2 cellular contexts compared by ENCODE assay signal in the genomic region with DNA sequence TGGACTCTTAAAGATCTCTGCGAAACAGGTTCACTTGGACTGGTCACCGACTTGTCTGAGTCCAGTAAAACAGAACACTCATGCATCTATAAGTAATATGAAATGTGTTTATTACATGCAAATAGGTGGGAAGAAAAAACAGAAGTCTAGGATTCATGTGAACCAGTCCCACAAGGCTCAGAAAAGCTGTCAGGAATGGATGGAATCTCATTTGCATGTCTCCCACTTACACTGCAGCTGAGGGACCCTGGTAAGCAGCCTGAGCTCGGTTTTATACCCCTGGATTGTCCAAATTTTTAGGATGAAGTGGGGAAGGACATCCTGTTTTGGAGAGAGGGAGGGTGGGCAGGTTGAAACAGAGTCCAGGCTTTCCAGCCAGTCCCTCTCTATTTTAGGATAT.
TF ChIP-seq lines count a peak whose summit lies in the region.

No MANE protein-coding gene starts in this region.

TF ChIP-seq in GM23338, 12 proteins besides CTCF, POLR2A, EP300 and RAD21 (continues in another document):
- TF ChIP-seq REST (IDR thresholded peaks at IDR 0.05; ENCODE audit: unreplicated experiment) (no peak), STAT1 (IDR thresholded peaks at IDR 0.05; ENCODE audit: unreplicated experiment) (no peak), CREB1 (CRISPR knock-in tag; IDR thresholded peaks at IDR 0.05; ENCODE audit: low read depth) (no peak), ZNF114 (CRISPR knock-in tag; IDR thresholded peaks at IDR 0.05) (no peak), JUNB (IDR thresholded peaks at IDR 0.05; ENCODE audit: unreplicated experiment) (no peak), EZH2phosphoT487 (IDR thresholded peaks at IDR 0.05; ENCODE audit: unreplicated experiment) (no peak), NANOG (IDR thresholded peaks at IDR 0.05; ENCODE audit: borderline replicate concordance) (no peak), ETS1 (IDR thresholded peaks at IDR 0.05) (no peak), ZNF331 (CRISPR knock-in tag; IDR thresholded peaks at IDR 0.05; ENCODE audit: low read depth) (no peak), POLR2AphosphoS5 (IDR thresholded peaks at IDR 0.05; ENCODE audit: low read depth) (no peak), EZH2 (IDR thresholded peaks at IDR 0.05; ENCODE audit: low read depth, unreplicated experiment) (no peak)

TF ChIP-seq in H1, 55 proteins besides CTCF, POLR2A, EP300 and RAD21:
- no peak for TF ChIP-seq SIX5 (IDR thresholded peaks at IDR 0.05; ENCODE audit: low read depth, low read length)
- TF ChIP-seq YY1 (IDR thresholded peaks at IDR 0.05; ENCODE audit: low read depth, low read length) = no peak
- no peak for TF ChIP-seq TEAD4 (IDR thresholded peaks at IDR 0.05; ENCODE audit: low read depth, low read length)
- TF ChIP-seq, protein P1, sequence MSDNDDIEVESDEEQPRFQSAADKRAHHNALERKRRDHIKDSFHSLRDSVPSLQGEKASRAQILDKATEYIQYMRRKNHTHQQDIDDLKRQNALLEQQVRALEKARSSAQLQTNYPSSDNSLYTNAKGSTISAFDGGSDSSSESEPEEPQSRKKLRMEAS (IDR thresholded peaks at IDR 0.05) = no peak
- TF ChIP-seq SP2 (IDR thresholded peaks at IDR 0.05; ENCODE audit: low read length) = no peak
- no peak for TF ChIP-seq RXRA (IDR thresholded peaks at IDR 0.05; ENCODE audit: insufficient read depth, low read depth, low read length)
- TF ChIP-seq SP1 (IDR thresholded peaks at IDR 0.05; ENCODE audit: low read depth, low read length) = no peak
- TF ChIP-seq SIN3A (conservative IDR thresholded peaks at IDR 0.05 in 1 of 2, IDR thresholded peaks at IDR 0.05 in 1 of 2; ENCODE audit: low read depth in 1 of 2, low read length in 2 of 2) = no peak
- TF ChIP-seq SRF (IDR thresholded peaks at IDR 0.05; ENCODE audit: low read depth, low read length) = no peak
- TF ChIP-seq HDAC6 (IDR thresholded peaks at IDR 0.05; ENCODE audit: low read depth, low read length) = no peak
- no peak for TF ChIP-seq ASH2L (IDR thresholded peaks at IDR 0.05; ENCODE audit: low read length)
- TF ChIP-seq SP4 (IDR thresholded peaks at IDR 0.05; ENCODE audit: low read length) = no peak
- no peak for TF ChIP-seq ATF3 (IDR thresholded peaks at IDR 0.05; ENCODE audit: insufficient read depth, low read depth, low read length)
